1 cellular context compared by ENCODE assay signal in genomic region chr2:112255875-112256274, GRCh38.
TF ChIP-seq lines count a peak whose summit lies in the region.

No MANE protein-coding gene starts in this region.

TF ChIP-seq in endothelial cell of umbilical vein, 7 proteins besides CTCF, POLR2A, EP300 and RAD21 (continued from another document):
- TF ChIP-seq FOS (IDR thresholded peaks at IDR 0.05; ENCODE audit: borderline replicate concordance, insufficient read depth, low read length) (no peak), POLR2AphosphoS5 (IDR thresholded peaks at IDR 0.05; ENCODE audit: insufficient read depth, low read depth, low read length) (no peak), MYC (IDR thresholded peaks at IDR 0.05; ENCODE audit: low read depth, low read length) (no peak), JUN (IDR thresholded peaks at IDR 0.05; ENCODE audit: borderline replicate concordance, insufficient read depth, insufficient read length, low read depth) (no peak)
